Comparison of ENCODE assay signal across 22 cellular contexts in genomic region chr15:33169625-33170024, GRCh38. TPM values are rescaled to one million over a fixed set of nuclear protein-coding genes. Genes with fewer than 3 reads are reported as not detected.
"Had no signal": no experiment of that assay in that cellular context is flagged by ENCODE, and none has a peak within 500 bp of the region (broad histone marks: within the 10 kb centered on the region; RNA-seq: fewer than 3 reads in every experiment).

No MANE protein-coding gene starts in this region.

- ATAC-seq: Panc1, PC-3, T-cell had no signal

- H3K27ac ChIP-seq: RWPE1 had no signal

- H3K36me3 ChIP-seq: MG63 had no signal

- H3K27me3 ChIP-seq: MG63 had no signal

- H3K9me3 ChIP-seq: MG63, SK-N-SH had no signal

- H3K4me3 ChIP-seq: MG63 had no signal

- DNase-seq: KBM-7, MG63, NCI-H1092, NCI-H1105 treated with DMSO at 0.1 percent for 48 hours, NCI-H1417 treated with DMSO at 0.1 percent for 48 hours, NCI-H146, NCI-H1694 treated with DMSO at 0.1 percent for 48 hours, NCI-H1930, NCI-H2081, NCI-H2107, NCI-H2227 treated with DMSO at 0.1 percent for 48 hours, NCI-H524 treated with DMSO at 0.1 percent for 48 hours, NCI-H69, NCI-H774, PC-3, SHP77, SK-N-SH, SW 1271, T-cell had no signal

- H3K4me2 ChIP-seq: SK-N-SH had no signal

- H3K9ac ChIP-seq: SK-N-SH had no signal

- H3K9me2 ChIP-seq: SK-N-SH had no signal

RNA-seq across cellular contexts. Expression of gene FMN1, which starts 24.9 kb away (rescaled TPM):
- polyA plus RNA-seq: IgD-negative memory B cell had no signal
